ENCODE assay signal across 8 cellular contexts in the genomic region with DNA sequence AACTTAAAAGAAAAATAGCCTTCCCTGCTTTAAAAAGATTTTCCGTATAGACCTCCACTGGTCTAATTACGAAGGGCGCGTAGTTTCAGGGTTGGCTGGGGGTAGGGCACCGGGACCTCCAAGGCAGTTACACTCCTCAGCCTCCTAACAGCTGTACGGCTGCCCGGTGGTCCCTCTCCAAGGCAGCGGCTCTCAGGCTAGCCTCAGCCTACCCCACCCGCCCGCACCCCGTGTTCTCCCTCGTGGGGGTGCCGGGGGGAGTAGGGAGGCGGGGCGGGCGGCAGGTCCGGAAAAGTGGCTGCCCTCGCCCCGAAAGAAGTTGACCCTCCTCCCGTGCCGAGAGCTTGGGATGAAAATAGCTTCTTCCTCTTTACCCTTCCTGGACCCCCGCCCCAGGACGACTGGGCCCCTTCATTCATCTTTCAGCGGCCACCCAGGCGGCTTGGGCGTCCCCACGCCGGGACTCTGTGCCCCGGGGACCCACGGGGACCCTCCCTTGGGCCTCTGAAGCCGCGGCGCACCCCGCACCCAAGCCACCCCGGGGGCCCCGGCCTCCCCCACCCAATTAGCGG. TPM values are rescaled to one million over a fixed set of nuclear protein-coding genes. Genes with fewer than 3 reads are reported as not detected.
DNase-seq lines count a peak whose midpoint lies in the region; ATAC-seq and TF ChIP-seq lines count a peak whose summit lies in the region.

No MANE protein-coding gene starts in this region.

- no peak for ATAC-seq in HG03432 (IDR thresholded peaks at IDR 0.05; ENCODE audit: unreplicated experiment)

- H3K36me3 ChIP-seq in HUES48 (ENCODE audit: control insufficient read depth, insufficient read depth, low read length) (no peaks in the 10 kb centered on the region), mesodermal cell (ENCODE audit: control insufficient read depth, insufficient read depth, low read length) (peaks cover 11% of the 10 kb centered on the region), testis (ENCODE audit: low read depth, missing control alignments) (no peaks in the 10 kb centered on the region)

- WGBS in mesodermal cell (ENCODE audit: insufficient coverage in 2 of 2), 2 experiments, result 1 to 3% methylated on average over 17 to 24 of the region's 37 CpGs
- 0 to 1% methylated on average over 21 to 27 of the region's 37 CpGs for WGBS in testis, 2 donors

- no peak for TF ChIP-seq POLR2A in testis (IDR thresholded peaks at IDR 0.05)

- H3K9me3 ChIP-seq in HUES48 (ENCODE audit: control insufficient read depth, insufficient read depth, low read length) (no peaks in the 10 kb centered on the region), mesodermal cell (ENCODE audit: control insufficient read depth, low read length) (no peaks in the 10 kb centered on the region), testis (no peaks in the 10 kb centered on the region)

- intact Hi-C loops in testis (cut with DNase I; ENCODE audit: low total_unique reads), result no loop called here
- intact Hi-C loops in posterior vena cava (cut with DNase I), result loop anchor here (5.0 to 10.0 kb wide), 3 partner anchors 64 to 1044 kb away; no protein-coding TSS in a partner anchor

- H3K4me1 ChIP-seq in HUES48 (ENCODE audit: control insufficient read depth, insufficient read depth, low read length) (peaks cover 21% of the 10 kb centered on the region), mesodermal cell (ENCODE audit: control insufficient read depth, insufficient read depth, low read length, poor library complexity, severe bottlenecking) (peaks cover 17% of the 10 kb centered on the region), testis (peaks cover 18% of the 10 kb centered on the region)

- DNase-seq in GDM1 (lab: John Stamatoyannopoulos, UW), result peak; percentile 73
- DNase-seq in T-helper 22 cell (ENCODE audit: low read depth), result peak; percentile 8
- peak; percentile 20 for DNase-seq in effector CD4-positive, alpha-beta T cell
- peak; percentile 74 for DNase-seq in testis
- no peak for DNase-seq in posterior vena cava (ENCODE audit: low spot score)

- TF ChIP-seq CTCF in testis (IDR thresholded peaks at IDR 0.05), result no peak

- H3K27me3 ChIP-seq in HUES48 (ENCODE audit: control insufficient read depth, insufficient read depth, low read length) (no peaks in the 10 kb centered on the region), testis (no peaks in the 10 kb centered on the region)

- peak overlapping the region; percentile 61 for H3K9ac ChIP-seq in HUES48 (ENCODE audit: low read depth, low read length)

- H3K27ac ChIP-seq in HUES48 (ENCODE audit: low read depth, low read length) (peak overlapping the region; percentile 100), mesodermal cell (ENCODE audit: low read depth, low read length, severe bottlenecking) (peak overlapping the region; percentile 99), testis (peak overlapping the region; percentile 98 to 100)

- H3K4me3 ChIP-seq in HUES48 (ENCODE audit: low read depth, low read length) (peak overlapping the region; percentile 70), mesodermal cell (ENCODE audit: extremely low read depth, insufficient read depth, low read length, poor library complexity, severe bottlenecking) (peak overlapping the region; percentile 90), testis (peak overlapping the region; percentile 86 to 97)

RNA-seq across cellular contexts. Expression of gene RCOR1, which starts 1.0 kb away (rescaled TPM):
- polyA plus RNA-seq in mesodermal cell (2013, experiment 1 of 2), result 25.5 TPM
- polyA plus RNA-seq in mesodermal cell (2013, experiment 2 of 2), result 24.1 TPM
- total RNA-seq in testis (10 to 100 TPM; 33.9 to 37.8 TPM), posterior vena cava (10 to 100 TPM; 12.6 to 15.4 TPM)
- polyA plus RNA-seq in testis (ENCODE audit: insufficient read depth, low read depth, low replicate concordance), result 33.8 TPM
